1 cellular context compared by ENCODE assay signal in the genomic region with DNA sequence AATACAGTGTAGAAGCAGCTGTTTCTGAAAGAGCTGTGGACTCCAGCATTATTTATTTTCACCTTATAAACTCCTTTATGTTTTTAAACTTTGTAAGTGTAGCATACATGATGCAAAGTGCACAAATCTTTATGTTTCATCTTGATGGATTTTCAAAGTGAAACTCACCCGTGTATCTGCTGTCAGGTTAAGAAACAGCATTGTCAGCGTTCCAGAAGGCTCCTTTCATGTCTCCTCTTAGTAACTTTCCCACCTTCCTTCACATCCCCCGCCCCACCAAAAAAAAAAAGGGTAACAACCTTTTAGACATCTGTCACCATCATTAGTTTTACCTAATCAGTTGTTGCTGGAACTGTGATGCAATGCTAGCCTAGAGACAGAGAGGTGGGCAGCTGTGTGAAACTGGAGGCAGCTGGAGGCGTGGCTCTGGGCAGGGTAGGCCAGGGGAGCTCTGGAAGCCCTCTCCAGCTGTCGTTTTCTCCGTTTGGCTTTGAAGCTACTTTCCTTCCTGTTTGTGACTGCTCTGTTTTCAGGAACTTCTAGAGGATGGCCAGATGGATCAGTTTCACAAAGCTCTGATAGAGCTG.
TF ChIP-seq lines count a peak whose summit lies in the region.

No MANE protein-coding gene starts in this region.

TF ChIP-seq in SK-N-SH, 30 proteins besides CTCF, POLR2A, EP300 and RAD21:
- TF ChIP-seq, protein P1, sequence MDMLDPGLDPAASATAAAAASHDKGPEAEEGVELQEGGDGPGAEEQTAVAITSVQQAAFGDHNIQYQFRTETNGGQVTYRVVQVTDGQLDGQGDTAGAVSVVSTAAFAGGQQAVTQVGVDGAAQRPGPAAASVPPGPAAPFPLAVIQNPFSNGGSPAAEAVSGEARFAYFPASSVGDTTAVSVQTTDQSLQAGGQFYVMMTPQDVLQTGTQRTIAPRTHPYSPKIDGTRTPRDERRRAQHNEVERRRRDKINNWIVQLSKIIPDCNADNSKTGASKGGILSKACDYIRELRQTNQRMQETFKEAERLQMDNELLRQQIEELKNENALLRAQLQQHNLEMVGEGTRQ (IDR thresholded peaks at IDR 0.05; ENCODE audit: borderline replicate concordance, low read depth, low read length): no peak
- TF ChIP-seq, protein P2, sequence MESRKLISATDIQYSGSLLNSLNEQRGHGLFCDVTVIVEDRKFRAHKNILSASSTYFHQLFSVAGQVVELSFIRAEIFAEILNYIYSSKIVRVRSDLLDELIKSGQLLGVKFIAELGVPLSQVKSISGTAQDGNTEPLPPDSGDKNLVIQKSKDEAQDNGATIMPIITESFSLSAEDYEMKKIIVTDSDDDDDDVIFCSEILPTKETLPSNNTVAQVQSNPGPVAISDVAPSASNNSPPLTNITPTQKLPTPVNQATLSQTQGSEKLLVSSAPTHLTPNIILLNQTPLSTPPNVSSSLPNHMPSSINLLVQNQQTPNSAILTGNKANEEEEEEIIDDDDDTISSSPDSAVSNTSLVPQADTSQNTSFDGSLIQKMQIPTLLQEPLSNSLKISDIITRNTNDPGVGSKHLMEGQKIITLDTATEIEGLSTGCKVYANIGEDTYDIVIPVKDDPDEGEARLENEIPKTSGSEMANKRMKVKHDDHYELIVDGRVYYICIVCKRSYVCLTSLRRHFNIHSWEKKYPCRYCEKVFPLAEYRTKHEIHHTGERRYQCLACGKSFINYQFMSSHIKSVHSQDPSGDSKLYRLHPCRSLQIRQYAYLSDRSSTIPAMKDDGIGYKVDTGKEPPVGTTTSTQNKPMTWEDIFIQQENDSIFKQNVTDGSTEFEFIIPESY (IDR thresholded peaks at IDR 0.05; ENCODE audit: borderline replicate concordance, low read depth): no peak
- TF ChIP-seq RFX5 (IDR thresholded peaks at IDR 0.05; ENCODE audit: low read length): no peak
- no peak for TF ChIP-seq EZH2phosphoT487 (IDR thresholded peaks at IDR 0.05; ENCODE audit: borderline replicate concordance, low read depth)
- TF ChIP-seq, protein P3, sequence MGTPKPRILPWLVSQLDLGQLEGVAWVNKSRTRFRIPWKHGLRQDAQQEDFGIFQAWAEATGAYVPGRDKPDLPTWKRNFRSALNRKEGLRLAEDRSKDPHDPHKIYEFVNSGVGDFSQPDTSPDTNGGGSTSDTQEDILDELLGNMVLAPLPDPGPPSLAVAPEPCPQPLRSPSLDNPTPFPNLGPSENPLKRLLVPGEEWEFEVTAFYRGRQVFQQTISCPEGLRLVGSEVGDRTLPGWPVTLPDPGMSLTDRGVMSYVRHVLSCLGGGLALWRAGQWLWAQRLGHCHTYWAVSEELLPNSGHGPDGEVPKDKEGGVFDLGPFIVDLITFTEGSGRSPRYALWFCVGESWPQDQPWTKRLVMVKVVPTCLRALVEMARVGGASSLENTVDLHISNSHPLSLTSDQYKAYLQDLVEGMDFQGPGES (IDR thresholded peaks at IDR 0.05; ENCODE audit: low read depth, low read length): no peak
- TF ChIP-seq, protein P4, sequence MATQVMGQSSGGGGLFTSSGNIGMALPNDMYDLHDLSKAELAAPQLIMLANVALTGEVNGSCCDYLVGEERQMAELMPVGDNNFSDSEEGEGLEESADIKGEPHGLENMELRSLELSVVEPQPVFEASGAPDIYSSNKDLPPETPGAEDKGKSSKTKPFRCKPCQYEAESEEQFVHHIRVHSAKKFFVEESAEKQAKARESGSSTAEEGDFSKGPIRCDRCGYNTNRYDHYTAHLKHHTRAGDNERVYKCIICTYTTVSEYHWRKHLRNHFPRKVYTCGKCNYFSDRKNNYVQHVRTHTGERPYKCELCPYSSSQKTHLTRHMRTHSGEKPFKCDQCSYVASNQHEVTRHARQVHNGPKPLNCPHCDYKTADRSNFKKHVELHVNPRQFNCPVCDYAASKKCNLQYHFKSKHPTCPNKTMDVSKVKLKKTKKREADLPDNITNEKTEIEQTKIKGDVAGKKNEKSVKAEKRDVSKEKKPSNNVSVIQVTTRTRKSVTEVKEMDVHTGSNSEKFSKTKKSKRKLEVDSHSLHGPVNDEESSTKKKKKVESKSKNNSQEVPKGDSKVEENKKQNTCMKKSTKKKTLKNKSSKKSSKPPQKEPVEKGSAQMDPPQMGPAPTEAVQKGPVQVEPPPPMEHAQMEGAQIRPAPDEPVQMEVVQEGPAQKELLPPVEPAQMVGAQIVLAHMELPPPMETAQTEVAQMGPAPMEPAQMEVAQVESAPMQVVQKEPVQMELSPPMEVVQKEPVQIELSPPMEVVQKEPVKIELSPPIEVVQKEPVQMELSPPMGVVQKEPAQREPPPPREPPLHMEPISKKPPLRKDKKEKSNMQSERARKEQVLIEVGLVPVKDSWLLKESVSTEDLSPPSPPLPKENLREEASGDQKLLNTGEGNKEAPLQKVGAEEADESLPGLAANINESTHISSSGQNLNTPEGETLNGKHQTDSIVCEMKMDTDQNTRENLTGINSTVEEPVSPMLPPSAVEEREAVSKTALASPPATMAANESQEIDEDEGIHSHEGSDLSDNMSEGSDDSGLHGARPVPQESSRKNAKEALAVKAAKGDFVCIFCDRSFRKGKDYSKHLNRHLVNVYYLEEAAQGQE (IDR thresholded peaks at IDR 0.05; ENCODE audit: low read depth, low read length): no peak
- TF ChIP-seq MAX (IDR thresholded peaks at IDR 0.05; ENCODE audit: low read depth): no peak
- TF ChIP-seq CHD2 (IDR thresholded peaks at IDR 0.05; ENCODE audit: low read length, partially characterized antibody): no peak
- TF ChIP-seq SIN3A (IDR thresholded peaks at IDR 0.05; ENCODE audit: borderline replicate concordance, low read depth, low read length): no peak
- TF ChIP-seq NRF1 (IDR thresholded peaks at IDR 0.05; ENCODE audit: low read depth, low read length): no peak
- TF ChIP-seq RXRA (IDR thresholded peaks at IDR 0.05; ENCODE audit: borderline replicate concordance, low read depth): no peak
- no peak for TF ChIP-seq FOXM1 (IDR thresholded peaks at IDR 0.05; ENCODE audit: low read depth)
- TF ChIP-seq POLR2AphosphoS5 (IDR thresholded peaks at IDR 0.05; ENCODE audit: low read depth, low read length): no peak
- no peak for TF ChIP-seq FOSL2 (IDR thresholded peaks at IDR 0.05; ENCODE audit: borderline replicate concordance, low read depth)
- TF ChIP-seq, protein P5, sequence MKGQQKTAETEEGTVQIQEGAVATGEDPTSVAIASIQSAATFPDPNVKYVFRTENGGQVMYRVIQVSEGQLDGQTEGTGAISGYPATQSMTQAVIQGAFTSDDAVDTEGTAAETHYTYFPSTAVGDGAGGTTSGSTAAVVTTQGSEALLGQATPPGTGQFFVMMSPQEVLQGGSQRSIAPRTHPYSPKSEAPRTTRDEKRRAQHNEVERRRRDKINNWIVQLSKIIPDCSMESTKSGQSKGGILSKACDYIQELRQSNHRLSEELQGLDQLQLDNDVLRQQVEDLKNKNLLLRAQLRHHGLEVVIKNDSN (IDR thresholded peaks at IDR 0.05; ENCODE audit: borderline replicate concordance, low read depth): no peak
- TF ChIP-seq NFIC (IDR thresholded peaks at IDR 0.05; ENCODE audit: borderline replicate concordance): no peak
- TF ChIP-seq TEAD4 (IDR thresholded peaks at IDR 0.05; ENCODE audit: borderline replicate concordance, insufficient read depth): no peak
TF ChIP-seq in SK-N-SH: peak in this region for 0.
